11 cellular contexts compared by ENCODE assay signal in the genomic region with DNA sequence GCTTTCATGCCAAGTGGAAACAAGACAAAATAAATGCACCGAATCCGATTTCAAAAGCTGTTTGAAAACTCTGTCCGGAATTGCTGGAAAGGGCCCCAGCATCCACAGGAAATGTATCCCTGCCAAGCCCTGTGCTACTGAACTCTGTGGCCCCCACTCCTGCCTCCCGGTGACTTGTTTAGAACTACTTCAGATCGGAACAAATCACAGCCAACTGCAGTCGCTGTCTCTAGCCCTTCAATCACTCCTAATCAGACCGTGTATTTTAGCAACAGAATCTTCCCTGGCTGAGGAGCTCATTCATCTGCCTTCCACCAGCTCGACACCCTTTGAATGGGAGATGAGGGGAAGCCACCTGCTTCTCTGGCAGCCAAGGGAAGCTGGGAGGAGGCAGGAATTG.
DNase-seq lines count a peak whose midpoint lies in the region; ATAC-seq and TF ChIP-seq lines count a peak whose summit lies in the region.
"Had no signal": no experiment of that assay in that cellular context is flagged by ENCODE, and none has a peak within 500 bp of the region (broad histone marks: within the 10 kb centered on the region; RNA-seq: fewer than 3 reads in every experiment).

No MANE protein-coding gene starts in this region.

- no peak overlapping the region for H3K27ac ChIP-seq in IMR-90 (ENCODE audit: insufficient read depth, low read length)
- no peak overlapping the region for H3K27ac ChIP-seq in left ventricle myocardium inferior (replicated peaks)
- no peak overlapping the region for H3K27ac ChIP-seq in naive thymus-derived CD4-positive, alpha-beta T cell (ENCODE audit: low read depth, low read length)

- H3K36me3 Mint-ChIP-seq in activated naive CD8-positive, alpha-beta T cell treated with anti-CD3 and anti-CD28 coated beads, Interleukin-2, amount 10 ng/mL, durations not matched to agents 7 days and 5 days, result no peaks in the 10 kb centered on the region
- H3K36me3 Mint-ChIP-seq in naive thymus-derived CD4-positive, alpha-beta T cell, result no peaks in the 10 kb centered on the region

- no peak for TF ChIP-seq POLR2A in IMR-90 (IDR thresholded peaks at IDR 0.05; ENCODE audit: low read depth, low read length)

- H3K56ac ChIP-seq in IMR-90 (ENCODE audit: extremely low read depth, insufficient read depth, low read length), result no peak overlapping the region

- dilution Hi-C loops in IMR-90 (cut with HindIII; ENCODE audit: low sequenced_read_pairs, unreplicated experiment), result no loop called here

- H3K14ac ChIP-seq in IMR-90 (replicated peaks; ENCODE audit: low read depth, low read length), result no peak overlapping the region

- H3K9me3 ChIP-seq in IMR-90 (ENCODE audit: control insufficient read depth, insufficient read depth, low read length), result no peaks in the 10 kb centered on the region
- H3K9me3 ChIP-seq in left ventricle myocardium inferior (replicated peaks), result no peaks in the 10 kb centered on the region
- no peaks in the 10 kb centered on the region for H3K9me3 ChIP-seq in naive thymus-derived CD4-positive, alpha-beta T cell (ENCODE audit: control insufficient read depth in 2 of 3, low read length in 3 of 3)
- H3K9me3 ChIP-seq: mucosa of descending colon had no signal

- H2AFZ ChIP-seq in IMR-90 (replicated peaks; ENCODE audit: low read length, poor library complexity), result no peak overlapping the region

- H3K4me2 ChIP-seq in IMR-90 (ENCODE audit: low read depth, low read length), result peak overlapping the region; percentile 17; the same call in 1 of the 2 replicates

- no peak for TF ChIP-seq RAD21 in IMR-90 (IDR thresholded peaks at IDR 0.05; ENCODE audit: low read length)

- in situ Hi-C loops in IMR-90 (cut with MboI; ENCODE audit: low sequenced_read_pairs), result no loop called here

- H3K27me3 Mint-ChIP-seq in activated naive CD8-positive, alpha-beta T cell treated with anti-CD3 and anti-CD28 coated beads, Interleukin-2, amount 10 ng/mL, durations not matched to agents 7 days and 5 days, result peaks cover 17% of the 10 kb centered on the region
- H3K27me3 Mint-ChIP-seq in naive thymus-derived CD4-positive, alpha-beta T cell, result peaks cover 10 to 39% (median 15%) of the 10 kb centered on the region in 5 donors

- no peak overlapping the region for H4K8ac ChIP-seq in IMR-90 (ENCODE audit: low read depth in 2 of 2, low read length in 2 of 2)

- no peak overlapping the region for H2AK9ac ChIP-seq in IMR-90 (replicated peaks; ENCODE audit: low read depth, low read length, poor library complexity)

- H3K18ac ChIP-seq in IMR-90 (ENCODE audit: low read depth, low read length), result no peak overlapping the region

- H3K4me1 ChIP-seq in IMR-90 (ENCODE audit: control insufficient read depth, insufficient read depth, low read length) (no peaks in the 10 kb centered on the region; the same call in 1 of the 2 replicates), left ventricle myocardium inferior (peaks cover 21% of the 10 kb centered on the region)
- H3K4me1 ChIP-seq in naive thymus-derived CD4-positive, alpha-beta T cell (ENCODE audit: control insufficient read depth in 2 of 2, insufficient read depth in 2 of 2, low read length in 2 of 2), result no peaks in the 10 kb centered on the region

- no peak for TF ChIP-seq CTCF in IMR-90 (conservative IDR thresholded peaks at IDR 0.05; ENCODE audit: low read depth, low read length)
- TF ChIP-seq CTCF in left ventricle myocardium inferior (IDR thresholded peaks at IDR 0.05; ENCODE audit: borderline replicate concordance), result no peak

- H2AK5ac ChIP-seq in IMR-90 (ENCODE audit: low read depth, low read length), result no peak overlapping the region

- BruUV-seq in IMR-90 (replicated peaks; lab: Mats Ljungman, UMichigan), result no TSS peak

- DNase-seq in IMR-90 (no peak), left ventricle myocardium inferior (no peak), sciatic nerve (ENCODE audit: low spot score) (no peak)
- no peak for DNase-seq in activated naive CD8-positive, alpha-beta T cell treated with anti-CD3 and anti-CD28 coated beads, Interleukin-2, amount 10 ng/mL, durations not matched to agents 7 days and 5 days
- no peak for DNase-seq in naive thymus-derived CD4-positive, alpha-beta T cell
- no peak for DNase-seq in activated naive CD4-positive, alpha-beta T cell (lab: John Stamatoyannopoulos, UW)
- DNase-seq: NCI-H2029 treated with DMSO at 0.1 percent for 48 hours had no signal

- no peaks in the 10 kb centered on the region for H4K20me1 ChIP-seq in IMR-90 (ENCODE audit: insufficient read depth, low read length)

- H3K27ac Mint-ChIP-seq in activated naive CD8-positive, alpha-beta T cell treated with anti-CD3 and anti-CD28 coated beads, Interleukin-2, amount 10 ng/mL, durations not matched to agents 7 days and 5 days, result peak overlapping the region; percentile 8
- no peak overlapping the region for H3K27ac Mint-ChIP-seq in naive thymus-derived CD4-positive, alpha-beta T cell
- H3K27ac Mint-ChIP-seq: activated CD4-positive, alpha-beta memory T cell treated with anti-CD3 and anti-CD28 coated beads, Interleukin-2, amount 10 ng/mL, durations not matched to agents 7 days and 5 days had no signal

- H4K91ac ChIP-seq in IMR-90 (ENCODE audit: insufficient read depth, low read depth, low read length), result no peak overlapping the region

- no peaks in the 10 kb centered on the region for H3K9me3 Mint-ChIP-seq in activated naive CD8-positive, alpha-beta T cell treated with anti-CD3 and anti-CD28 coated beads, Interleukin-2, amount 10 ng/mL, durations not matched to agents 7 days and 5 days
- no peaks in the 10 kb centered on the region for H3K9me3 Mint-ChIP-seq in naive thymus-derived CD4-positive, alpha-beta T cell
- H3K9me3 Mint-ChIP-seq: activated CD4-positive, alpha-beta memory T cell treated with anti-CD3 and anti-CD28 coated beads, Interleukin-2, amount 10 ng/mL, durations not matched to agents 7 days and 5 days had no signal

- no peak overlapping the region for H3K4me3 Mint-ChIP-seq in activated naive CD8-positive, alpha-beta T cell treated with anti-CD3 and anti-CD28 coated beads, Interleukin-2, amount 10 ng/mL, durations not matched to agents 7 days and 5 days
- no peak overlapping the region for H3K4me3 Mint-ChIP-seq in naive thymus-derived CD4-positive, alpha-beta T cell
- H3K4me3 Mint-ChIP-seq: activated CD4-positive, alpha-beta memory T cell treated with anti-CD3 and anti-CD28 coated beads, Interleukin-2, amount 10 ng/mL, durations not matched to agents 7 days and 5 days had no signal

- H3K79me1 ChIP-seq in IMR-90 (ENCODE audit: low read depth in 1 of 2, low read length in 2 of 2), result no peaks in the 10 kb centered on the region

- H3K4me3 ChIP-seq in IMR-90 (ENCODE audit: insufficient read depth, low read depth, low read length) (no peak overlapping the region), left ventricle myocardium inferior (peak overlapping the region; percentile 19)
- H3K4me3 ChIP-seq in naive thymus-derived CD4-positive, alpha-beta T cell (ENCODE audit: low read length), result no peak overlapping the region
- H3K4me3 ChIP-seq: mucosa of descending colon had no signal

- CTCF ChIA-PET in IMR-90 (lab: Yijun Ruan, JAX), result interaction anchor here (1.1 kb wide), 1 partner anchor 22 kb away, joined by 3 read pairs; no protein-coding TSS in a partner anchor
- CTCF ChIA-PET in naive thymus-derived CD4-positive, alpha-beta T cell (lab: Charles Lee), result no interaction called here

- H2BK20ac ChIP-seq in IMR-90 (ENCODE audit: low read depth, low read length), result no peak overlapping the region

- no peak overlapping the region for H3K23ac ChIP-seq in IMR-90 (ENCODE audit: low read depth, low read length)

- no peak overlapping the region for H4K5ac ChIP-seq in IMR-90 (ENCODE audit: low read depth, low read length)

- no peak overlapping the region for H3K9ac ChIP-seq in IMR-90 (ENCODE audit: low read depth, low read length)

- H2BK120ac ChIP-seq in IMR-90 (ENCODE audit: low read depth, low read length), result no peak overlapping the region

- H3K27me3 ChIP-seq in IMR-90 (ENCODE audit: control insufficient read depth, insufficient read depth, low read length), result peaks cover 2% of the 10 kb centered on the region
- H3K27me3 ChIP-seq in left ventricle myocardium inferior (ENCODE audit: low read depth), result peaks cover 17% of the 10 kb centered on the region
- no peaks in the 10 kb centered on the region for H3K27me3 ChIP-seq in naive thymus-derived CD4-positive, alpha-beta T cell (ENCODE audit: control insufficient read depth in 2 of 2, insufficient read depth in 2 of 2, low read length in 2 of 2)

- ATAC-seq in IMR-90 (ENCODE audit: low read depth) (no peak), sciatic nerve (peak; percentile 73), GM21825 (IDR thresholded peaks at IDR 0.05; ENCODE audit: unreplicated experiment) (no peak), GM19328 (IDR thresholded peaks at IDR 0.05; ENCODE audit: unreplicated experiment) (no peak)
- ATAC-seq in activated naive CD8-positive, alpha-beta T cell treated with anti-CD3 and anti-CD28 coated beads, Interleukin-2, amount 10 ng/mL, durations not matched to agents 7 days and 5 days (ENCODE audit: low read depth), result no peak
- no peak for ATAC-seq in naive thymus-derived CD4-positive, alpha-beta T cell

- H3K4ac ChIP-seq in IMR-90 (ENCODE audit: low read depth, low read length), result no peak overlapping the region

- POLR2A ChIA-PET in IMR-90 (lab: Charles Lee; ENCODE audit: unreplicated experiment), result no interaction called here
- POLR2A ChIA-PET in activated naive CD8-positive, alpha-beta T cell treated with anti-CD3 and anti-CD28 coated beads, Interleukin-2, amount 10 ng/mL, durations not matched to agents 7 days and 5 days (lab: Charles Lee), result no interaction called here
- POLR2A ChIA-PET in naive thymus-derived CD4-positive, alpha-beta T cell (lab: Charles Lee), result no interaction called here

- WGBS in IMR-90 (ENCODE audit: extremely low coverage in 2 of 2, insufficient read length in 1 of 2), 2 experiments, result no CpG with 5 or more reads among the region's 8 CpGs

- intact Hi-C loops in IMR-90 (cut with micrococcal nuclease) (no loop called here), left ventricle myocardium inferior (cut with micrococcal nuclease) (no loop called here), sciatic nerve (cut with DNase I) (no loop called here)
- intact Hi-C loops in naive thymus-derived CD4-positive, alpha-beta T cell (cut with micrococcal nuclease), result no loop called here

- H3K4me1 Mint-ChIP-seq in activated naive CD8-positive, alpha-beta T cell treated with anti-CD3 and anti-CD28 coated beads, Interleukin-2, amount 10 ng/mL, durations not matched to agents 7 days and 5 days, result peaks cover 22% of the 10 kb centered on the region
- H3K4me1 Mint-ChIP-seq in naive thymus-derived CD4-positive, alpha-beta T cell, result peaks cover 0 to 20% (median 0%) of the 10 kb centered on the region in 7 donors

- no peaks in the 10 kb centered on the region for H3K9me1 ChIP-seq in IMR-90 (ENCODE audit: insufficient read depth, low read length)

- no peak overlapping the region for H2BK15ac ChIP-seq in IMR-90 (ENCODE audit: low read depth, low read length)

- no peak overlapping the region for H2BK5ac ChIP-seq in IMR-90 (ENCODE audit: low read depth, low read length, poor library complexity, severe bottlenecking)

- H3K36me3 ChIP-seq in IMR-90 (ENCODE audit: control insufficient read depth, insufficient read depth, low read length) (no peaks in the 10 kb centered on the region), left ventricle myocardium inferior (no peaks in the 10 kb centered on the region)
- H3K36me3 ChIP-seq in naive thymus-derived CD4-positive, alpha-beta T cell (ENCODE audit: control insufficient read depth in 2 of 3, insufficient read depth in 3 of 3, low read length in 3 of 3), result no peaks in the 10 kb centered on the region
